ENCODE assay signal across 2 cellular contexts in the genomic region with DNA sequence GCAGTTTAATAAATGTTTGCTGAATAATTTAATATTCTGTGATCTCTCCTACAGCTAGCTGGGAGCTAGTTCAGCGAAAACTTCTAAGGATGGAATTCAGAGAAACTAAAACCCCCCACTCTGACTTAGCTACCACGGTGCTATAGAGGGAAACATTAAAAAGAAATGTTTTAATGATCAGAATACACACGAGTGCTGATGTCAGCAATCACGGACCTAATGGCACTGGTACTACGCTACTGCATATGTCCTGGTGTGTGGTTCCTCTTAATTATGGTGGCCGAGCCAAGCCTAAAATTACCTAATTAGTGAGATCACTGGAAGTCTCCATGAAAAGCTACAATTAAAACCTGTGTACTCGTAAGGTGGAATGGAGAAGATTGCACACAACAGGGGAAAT.
TF ChIP-seq lines count a peak whose summit lies in the region.

No MANE protein-coding gene starts in this region.

TF ChIP-seq in A549, 52 proteins besides CTCF, POLR2A, EP300 and RAD21:
- TF ChIP-seq MAFK (IDR thresholded peaks at IDR 0.05; ENCODE audit: partially characterized antibody) = peak; percentile 42
- TF ChIP-seq RFX5 (IDR thresholded peaks at IDR 0.05) = no peak

TF ChIP-seq in IMR-90, 13 proteins besides CTCF, POLR2A, EP300 and RAD21:
- no peak for TF ChIP-seq SMC3 (IDR thresholded peaks at IDR 0.05; ENCODE audit: low read depth, low read length)
- TF ChIP-seq, protein P1, sequence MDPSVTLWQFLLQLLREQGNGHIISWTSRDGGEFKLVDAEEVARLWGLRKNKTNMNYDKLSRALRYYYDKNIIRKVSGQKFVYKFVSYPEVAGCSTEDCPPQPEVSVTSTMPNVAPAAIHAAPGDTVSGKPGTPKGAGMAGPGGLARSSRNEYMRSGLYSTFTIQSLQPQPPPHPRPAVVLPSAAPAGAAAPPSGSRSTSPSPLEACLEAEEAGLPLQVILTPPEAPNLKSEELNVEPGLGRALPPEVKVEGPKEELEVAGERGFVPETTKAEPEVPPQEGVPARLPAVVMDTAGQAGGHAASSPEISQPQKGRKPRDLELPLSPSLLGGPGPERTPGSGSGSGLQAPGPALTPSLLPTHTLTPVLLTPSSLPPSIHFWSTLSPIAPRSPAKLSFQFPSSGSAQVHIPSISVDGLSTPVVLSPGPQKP (IDR thresholded peaks at IDR 0.05; ENCODE audit: borderline replicate concordance, low read depth, low read length) = no peak
- no peak for TF ChIP-seq RFX5 (IDR thresholded peaks at IDR 0.05; ENCODE audit: low read depth, low read length)
- TF ChIP-seq MAFK (IDR thresholded peaks at IDR 0.05; ENCODE audit: low read depth, low read length) = peak; percentile 62
